Comparison of ENCODE assay signal across 24 cellular contexts in genomic region chr17:74864297-74864865, GRCh38. TPM values are rescaled to one million over a fixed set of nuclear protein-coding genes. Genes with fewer than 3 reads are reported as not detected.
DNase-seq lines count a peak whose midpoint lies in the region; ATAC-seq lines count a peak whose summit lies in the region.
"Had no signal": no experiment of that assay in that cellular context is flagged by ENCODE, and none has a peak within 500 bp of the region (broad histone marks: within the 10 kb centered on the region; RNA-seq: fewer than 3 reads in every experiment).

No MANE protein-coding gene starts in this region.

- ATAC-seq in naive thymus-derived CD4-positive, alpha-beta T cell, result peak; percentile 1

- H3K27ac Mint-ChIP-seq in naive thymus-derived CD4-positive, alpha-beta T cell, result no peak overlapping the region
- H3K27ac Mint-ChIP-seq: activated naive CD4-positive, alpha-beta T cell treated with anti-CD3 and anti-CD28 coated beads, Interleukin-2, amount 10 ng/mL, durations not matched to agents 7 days and 5 days; activated T-helper 17 cell treated with anti-CD3 and anti-CD28 coated beads, Interleukin-2, amount 50 U/mL, for 72 hours; stimulated activated naive CD8-positive, alpha-beta T cell treated with anti-CD3 and anti-CD28 coated beads, Interleukin-15, Interleukin-2, amounts not matched to agents 100 ng/mL and 50 ng/mL, for 24 hours had no signal

- intact Hi-C loops in naive thymus-derived CD4-positive, alpha-beta T cell (cut with micrococcal nuclease), result loop anchor here in 1 of 2 donors (5.0 kb wide), 1 partner anchor 487 kb away; no protein-coding TSS in a partner anchor

- DNase-seq in NT2/D1 (ENCODE audit: low read depth, low spot score) (no peak), NCI-H526 treated with DMSO at 0.1 percent for 48 hours (lab: John Stamatoyannopoulos, UW) (no peak)
- no peak for DNase-seq in naive thymus-derived CD4-positive, alpha-beta T cell
- DNase-seq in activated CD4-positive, CD25-positive, alpha-beta regulatory T cell (lab: John Stamatoyannopoulos, UW), result no peak
- DNase-seq: esophagus squamous epithelium, foreskin keratinocyte, NCI-H510A had no signal

- peaks cover 27% of the 10 kb centered on the region for H3K27me3 ChIP-seq in NT2/D1 (ENCODE audit: insufficient read depth, insufficient read length)
- H3K27me3 ChIP-seq in naive thymus-derived CD4-positive, alpha-beta T cell (ENCODE audit: control insufficient read depth in 2 of 2, insufficient read depth in 2 of 2, low read length in 2 of 2), result peaks cover 4 to 10% of the 10 kb centered on the region in 2 donors
- H3K27me3 ChIP-seq: testis had no signal

- peaks cover 0 to 23% (median 16%) of the 10 kb centered on the region in 7 donors for H3K4me1 Mint-ChIP-seq in naive thymus-derived CD4-positive, alpha-beta T cell

- H3K4me1 ChIP-seq in NT2/D1 (ENCODE audit: insufficient read depth, insufficient read length), result peaks cover 18% of the 10 kb centered on the region
- peaks cover 12 to 15% of the 10 kb centered on the region in 2 donors for H3K4me1 ChIP-seq in naive thymus-derived CD4-positive, alpha-beta T cell (ENCODE audit: control insufficient read depth in 2 of 2, insufficient read depth in 2 of 2, low read length in 2 of 2)
- H3K4me1 ChIP-seq: foreskin keratinocyte, HAP-1 had no signal

- POLR2A ChIA-PET in naive thymus-derived CD4-positive, alpha-beta T cell (lab: Charles Lee), result interaction anchor here (1.3 kb wide), 1 partner anchor 118 kb away, joined by 4 read pairs; no protein-coding TSS in a partner anchor

- peaks cover 51% of the 10 kb centered on the region for H3K36me3 ChIP-seq in NT2/D1 (ENCODE audit: insufficient read depth, insufficient read length, low read length)
- no peaks in the 10 kb centered on the region for H3K36me3 ChIP-seq in naive thymus-derived CD4-positive, alpha-beta T cell (ENCODE audit: control insufficient read depth in 2 of 3, insufficient read depth in 3 of 3, low read length in 3 of 3)
- H3K36me3 ChIP-seq: brain microvascular endothelial cell, HAP-1, left ventricle myocardium inferior had no signal

- H3K4me3 Mint-ChIP-seq in naive thymus-derived CD4-positive, alpha-beta T cell, result no peak overlapping the region
- H3K4me3 Mint-ChIP-seq: activated naive CD4-positive, alpha-beta T cell treated with anti-CD3 and anti-CD28 coated beads, Interleukin-2, amount 10 ng/mL, durations not matched to agents 7 days and 5 days; activated T-helper 17 cell treated with anti-CD3 and anti-CD28 coated beads, Interleukin-2, amount 50 U/mL, for 72 hours; stimulated activated naive CD8-positive, alpha-beta T cell treated with anti-CD3 and anti-CD28 coated beads, Interleukin-15, Interleukin-2, amounts not matched to agents 100 ng/mL and 50 ng/mL, for 24 hours had no signal

- peaks cover 0 to 8% (median 2%) of the 10 kb centered on the region in 5 donors for H3K36me3 Mint-ChIP-seq in naive thymus-derived CD4-positive, alpha-beta T cell

- CTCF ChIA-PET in naive thymus-derived CD4-positive, alpha-beta T cell (lab: Charles Lee), result interaction anchor here (0.6 to 7.3 kb wide), 9 partner anchors 9 to 1127 kb away, joined by 3 to 78 read pairs (median 7); partner anchors contain the start of genes FDXR and RAB37

- H3K9me3 ChIP-seq in NT2/D1 (ENCODE audit: insufficient read depth, low read length), result no peaks in the 10 kb centered on the region
- H3K9me3 ChIP-seq in naive thymus-derived CD4-positive, alpha-beta T cell (ENCODE audit: control insufficient read depth in 2 of 3, low read length in 3 of 3), result no peaks in the 10 kb centered on the region
- H3K9me3 ChIP-seq: BLaER1 treated with 17β-estradiol and CSF1 and Interleukin-3, amounts not matched to agents 10 nM and 100 nM; esophagus squamous epithelium; HAP-1; heart right ventricle; left ventricle myocardium inferior; testis had no signal

- peak overlapping the region; percentile 50 for H3K9ac ChIP-seq in NT2/D1 (ENCODE audit: insufficient read length, low read depth)
- H3K9ac ChIP-seq: KMS-11 had no signal

- no peak overlapping the region for H3K4me3 ChIP-seq in NT2/D1 (ENCODE audit: insufficient read length, low read depth)
- no peak overlapping the region for H3K4me3 ChIP-seq in naive thymus-derived CD4-positive, alpha-beta T cell (ENCODE audit: low read length)
- H3K4me3 ChIP-seq: BLaER1 treated with 17β-estradiol and CSF1 and Interleukin-3, amounts not matched to agents 10 nM and 100 nM; esophagus squamous epithelium; HAP-1; heart right ventricle; left ventricle myocardium inferior; testis had no signal

- no peak overlapping the region for H3K27ac ChIP-seq in naive thymus-derived CD4-positive, alpha-beta T cell (ENCODE audit: low read depth, low read length)
- H3K27ac ChIP-seq: brain microvascular endothelial cell, esophagus squamous epithelium, foreskin keratinocyte, heart right ventricle, HL-60, KMS-11, left ventricle myocardium inferior, testis, VCaP had no signal

- no peaks in the 10 kb centered on the region for H3K9me3 Mint-ChIP-seq in naive thymus-derived CD4-positive, alpha-beta T cell
- H3K9me3 Mint-ChIP-seq: activated naive CD4-positive, alpha-beta T cell treated with anti-CD3 and anti-CD28 coated beads, Interleukin-2, amount 10 ng/mL, durations not matched to agents 7 days and 5 days; activated T-helper 17 cell treated with anti-CD3 and anti-CD28 coated beads, Interleukin-2, amount 50 U/mL, for 72 hours; stimulated activated naive CD8-positive, alpha-beta T cell treated with anti-CD3 and anti-CD28 coated beads, Interleukin-15, Interleukin-2, amounts not matched to agents 100 ng/mL and 50 ng/mL, for 24 hours had no signal

- peaks cover 4 to 27% (median 11%) of the 10 kb centered on the region in 5 donors for H3K27me3 Mint-ChIP-seq in naive thymus-derived CD4-positive, alpha-beta T cell

RNA-seq across cellular contexts. Expression of gene GRIN2C, which starts 4.7 kb away (rescaled TPM):
- under 1 TPM in 2 of 5 experiments, not detected in 3; 0.12 to 0.15 TPM for total RNA-seq in naive thymus-derived CD4-positive, alpha-beta T cell
- polyA plus RNA-seq in naive thymus-derived CD4-positive, alpha-beta T cell, result not detected
- total RNA-seq: foreskin keratinocyte, SK-MEL-5 had no signal
- polyA plus RNA-seq: foreskin keratinocyte, keratinocyte had no signal

RNA-seq across cellular contexts. Expression of gene FDXR, which starts 8.4 kb away (rescaled TPM):
- 10 to 100 TPM in 3 of 5 experiments, 1 to 10 TPM in 2; 4.7 to 39.5 (median 11.7) TPM for total RNA-seq in naive thymus-derived CD4-positive, alpha-beta T cell
- polyA plus RNA-seq in naive thymus-derived CD4-positive, alpha-beta T cell, result 1 to 10 TPM; 5.4 to 6.4 TPM

RNA-seq across cellular contexts. Expression of gene FADS6, which starts 29.1 kb away (rescaled TPM):
- not detected for total RNA-seq in naive thymus-derived CD4-positive, alpha-beta T cell
- polyA plus RNA-seq in naive thymus-derived CD4-positive, alpha-beta T cell, result under 1 TPM in 1 of 2 donors, not detected in 1; 0.14 TPM
- total RNA-seq: activated T-helper 17 cell treated with anti-CD3 and anti-CD28 coated beads, Interleukin-2, amount 50 U/mL, for 72 hours; foreskin keratinocyte; heart right ventricle; left ventricle myocardium inferior; OCI-LY7; posterior vena cava; SK-MEL-5 had no signal
- polyA plus RNA-seq: foreskin keratinocyte, heart right ventricle had no signal

RNA-seq across cellular contexts. Expression of gene USH1G, which starts 58.7 kb away (rescaled TPM):
- not detected for total RNA-seq in naive thymus-derived CD4-positive, alpha-beta T cell
- not detected for polyA plus RNA-seq in naive thymus-derived CD4-positive, alpha-beta T cell
- total RNA-seq: activated T-helper 17 cell treated with anti-CD3 and anti-CD28 coated beads, Interleukin-2, amount 50 U/mL, for 72 hours; heart right ventricle; left ventricle myocardium inferior; OCI-LY7; posterior vena cava; SK-MEL-5 had no signal
- polyA plus RNA-seq: heart right ventricle had no signal

RNA-seq across cellular contexts. Expression of gene OTOP2, which starts 59.7 kb away (rescaled TPM):
- total RNA-seq in naive thymus-derived CD4-positive, alpha-beta T cell, result not detected
- polyA plus RNA-seq in naive thymus-derived CD4-positive, alpha-beta T cell, result not detected
- total RNA-seq: activated T-helper 17 cell treated with anti-CD3 and anti-CD28 coated beads, Interleukin-2, amount 50 U/mL, for 72 hours; foreskin keratinocyte; heart right ventricle; left ventricle myocardium inferior; OCI-LY7; posterior vena cava; SK-MEL-5; ureter had no signal
- polyA plus RNA-seq: foreskin keratinocyte, heart right ventricle, keratinocyte had no signal
